ENCODE assay signal across 14 cellular contexts in genomic region chr1:6158181-6158580, GRCh38. TPM values are rescaled to one million over a fixed set of nuclear protein-coding genes. Genes with fewer than 3 reads are reported as not detected.
DNase-seq lines count a peak whose midpoint lies in the region; ATAC-seq and TF ChIP-seq lines count a peak whose summit lies in the region.
"Had no signal": no experiment of that assay in that cellular context is flagged by ENCODE, and none has a peak within 500 bp of the region (broad histone marks: within the 10 kb centered on the region; RNA-seq: fewer than 3 reads in every experiment).

No MANE protein-coding gene starts in this region.

- H3K27me3 ChIP-seq in HCT116 (ENCODE audit: insufficient read depth, low read length) = no peaks in the 10 kb centered on the region
- H3K27me3 ChIP-seq in PC-9 (ENCODE audit: insufficient read depth, low read depth) = 0 out of 2 replicates have a peak, but pooled peaks cover 1% of the 10 kb centered on the region
- H3K27me3 ChIP-seq in mammary epithelial cell (ENCODE audit: insufficient read depth, low read length) = no peaks in the 10 kb centered on the region
- no peaks in the 10 kb centered on the region for H3K27me3 ChIP-seq in right atrium auricular region
- H3K27me3 ChIP-seq: SJSA1 had no signal

- H3K9ac ChIP-seq in HCT116 (ENCODE audit: low read length) (peak overlapping the region; percentile 26), mammary epithelial cell (ENCODE audit: insufficient read depth, low read length) (peak overlapping the region; percentile 29)

- H3K79me2 ChIP-seq in HCT116 (ENCODE audit: insufficient read depth, low read length) = no peaks in the 10 kb centered on the region
- H3K79me2 ChIP-seq in PC-9 (ENCODE audit: low read depth) = no peaks in the 10 kb centered on the region
- H3K79me2 ChIP-seq in mammary epithelial cell (ENCODE audit: insufficient read depth, low read length) = no peaks in the 10 kb centered on the region

- H3K36me3 Mint-ChIP-seq in type B pancreatic cell = no peaks in the 10 kb centered on the region
- peaks cover 4% of the 10 kb centered on the region for H3K36me3 Mint-ChIP-seq in T-helper 17 cell (ENCODE audit: low read depth)

- H3K27ac ChIP-seq in HCT116 (ENCODE audit: low read depth, low read length) (peak overlapping the region; percentile 50), PC-9 (peak overlapping the region; percentile 52), mammary epithelial cell (ENCODE audit: insufficient read depth, low read depth, low read length) (peak overlapping the region; percentile 78), right atrium auricular region (no peak overlapping the region)
- H3K27ac ChIP-seq: SJSA1 had no signal

- POLR2A ChIA-PET in HCT116 (lab: Charles Lee) = no interaction called here
- POLR2A ChIA-PET in PC-9 (lab: Charles Lee; ENCODE audit: unreplicated experiment) = interaction anchor here (0.7 kb wide), 2 partner anchors 50 to 153 kb away, joined by 3 read pairs; no protein-coding TSS in a partner anchor

- H3K27ac Mint-ChIP-seq in type B pancreatic cell (peak overlapping the region; percentile 76), T-helper 17 cell (no peak overlapping the region)

- DNase-seq in HCT116 (ENCODE audit: low read depth, low spot score) = no peak
- DNase-seq in PC-9 = no peak
- DNase-seq in mammary epithelial cell = no peak
- no peak for DNase-seq in type B pancreatic cell (ENCODE audit: extremely low spot score, unreplicated experiment)
- no peak for DNase-seq in globus pallidus (ENCODE audit: low spot score)
- DNase-seq in T-helper 17 cell = no peak
- no peak for DNase-seq in right atrium auricular region (ENCODE audit: low spot score)
- DNase-seq: GDM1, NCI-H1930, NCI-H524, NCI-H82, OCI-M1 had no signal

- H3K4me1 Mint-ChIP-seq in type B pancreatic cell (ENCODE audit: unreplicated experiment) (peaks cover 3% of the 10 kb centered on the region), T-helper 17 cell (peaks cover 2% of the 10 kb centered on the region)

- no peak for TF ChIP-seq RAD21 in HCT116 (IDR thresholded peaks at IDR 0.05; ENCODE audit: low read depth)

- CTCF ChIA-PET in HCT116 (lab: Charles Lee) (interaction anchor here (1.7 kb wide), 1 partner anchor 47 kb away, joined by 6 read pairs; no protein-coding TSS in a partner anchor), PC-9 (lab: Charles Lee) (no interaction called here), mammary epithelial cell (lab: Charles Lee; ENCODE audit: low non-redundant PET) (no interaction called here)

- H3K9me2 ChIP-seq in HCT116 (ENCODE audit: insufficient read depth) = no peaks in the 10 kb centered on the region
- no peaks in the 10 kb centered on the region for H3K9me2 ChIP-seq in PC-9 (ENCODE audit: insufficient read depth)

- H3K9me3 ChIP-seq in HCT116 (ENCODE audit: control insufficient read depth in 1 of 2, insufficient read depth in 1 of 2, low read depth in 1 of 2, low read length in 2 of 2) = no peaks in the 10 kb centered on the region
- no peaks in the 10 kb centered on the region for H3K9me3 ChIP-seq in PC-9 (ENCODE audit: insufficient read depth, low read depth)
- no peaks in the 10 kb centered on the region for H3K9me3 ChIP-seq in mammary epithelial cell (replicated peaks; ENCODE audit: insufficient read depth, low read length)
- no peaks in the 10 kb centered on the region for H3K9me3 ChIP-seq in T-helper 17 cell (ENCODE audit: control insufficient read depth, low read length, poor library complexity, severe bottlenecking)
- H3K9me3 ChIP-seq in right atrium auricular region = no peaks in the 10 kb centered on the region
- H3K9me3 ChIP-seq: HAP-1, SJSA1 had no signal

- H3K4me1 ChIP-seq in HCT116 (ENCODE audit: control insufficient read depth in 1 of 2, insufficient read depth in 2 of 2, low read length in 2 of 2) = peaks cover 21 to 26% of the 10 kb centered on the region in 2 experiments
- peaks cover 27% of the 10 kb centered on the region for H3K4me1 ChIP-seq in PC-9 (replicated peaks; ENCODE audit: insufficient read depth)
- H3K4me1 ChIP-seq in mammary epithelial cell (ENCODE audit: insufficient read depth, low read length) = peaks cover 22% of the 10 kb centered on the region
- H3K4me1 ChIP-seq in right atrium auricular region = no peaks in the 10 kb centered on the region
- H3K4me1 ChIP-seq: HAP-1 had no signal

- H3K4me2 ChIP-seq in HCT116 (ENCODE audit: low read length) = peak overlapping the region; percentile 71
- peak overlapping the region; percentile 65 for H3K4me2 ChIP-seq in PC-9
- peak overlapping the region; percentile 40 for H3K4me2 ChIP-seq in mammary epithelial cell (ENCODE audit: insufficient read depth, low read depth, low read length)

- TF ChIP-seq CTCF in HCT116 (IDR thresholded peaks at IDR 0.05 in 2 of 3, conservative IDR thresholded peaks at IDR 0.05 in 1 of 3; ENCODE audit: borderline replicate concordance in 1 of 3, insufficient read depth in 1 of 3, low read depth in 2 of 3, low read length in 2 of 3) (no peak), PC-9 (conservative IDR thresholded peaks at IDR 0.05) (no peak), mammary epithelial cell (conservative IDR thresholded peaks at IDR 0.05 in 1 of 2, IDR thresholded peaks at IDR 0.05 in 1 of 2; ENCODE audit: extremely low read depth in 1 of 2, insufficient read depth in 1 of 2, low read depth in 1 of 2, low read length in 2 of 2) (no peak), type B pancreatic cell (conservative IDR thresholded peaks at IDR 0.05) (no peak), right atrium auricular region (IDR thresholded peaks at IDR 0.05) (no peak)

- H3K4me3 Mint-ChIP-seq in type B pancreatic cell (no peak overlapping the region), T-helper 17 cell (no peak overlapping the region)

- no peaks in the 10 kb centered on the region for H3K9me3 Mint-ChIP-seq in type B pancreatic cell

- H3F3A ChIP-seq in PC-9 (ENCODE audit: insufficient read depth, low read depth) = peaks cover 27% of the 10 kb centered on the region

- ATAC-seq in HCT116 = no peak
- ATAC-seq in T-helper 17 cell = no peak

- TF ChIP-seq POLR2A in HCT116 (IDR thresholded peaks at IDR 0.05; ENCODE audit: borderline replicate concordance, extremely low read depth, insufficient read depth, insufficient read length) = no peak

- intact Hi-C loops in HCT116 (cut with micrococcal nuclease) = no loop called here
- intact Hi-C loops in PC-9 (cut with micrococcal nuclease; ENCODE audit: unreplicated experiment) = no loop called here
- intact Hi-C loops in mammary epithelial cell (cut with micrococcal nuclease) = no loop called here

- no TSS peak for BruUV-seq in HCT116 (replicated peaks; lab: Mats Ljungman, UMichigan)
- BruUV-seq in PC-9 (replicated peaks; lab: Mats Ljungman, UMichigan) = no TSS peak
- BruUV-seq in mammary epithelial cell (replicated peaks; lab: Mats Ljungman, UMichigan) = no TSS peak

- dilution Hi-C loops in mammary epithelial cell (cut with HindIII; ENCODE audit: low sequenced_read_pairs) = loop anchor here (5.0 kb wide), 1 partner anchor 46 kb away; no protein-coding TSS in a partner anchor

- in situ Hi-C loops in mammary epithelial cell (cut with MboI; ENCODE audit: low sequenced_read_pairs in 2 of 2) = no loop called here

- no peak overlapping the region for H2AFZ ChIP-seq in HCT116 (ENCODE audit: low read depth, low read length, poor library complexity, severe bottlenecking)
- no peak overlapping the region for H2AFZ ChIP-seq in PC-9
- H2AFZ ChIP-seq in mammary epithelial cell (ENCODE audit: low read depth, low read length) = peak overlapping the region; percentile 58

- peak overlapping the region in 1 of 2 experiments; percentile 12; a peak in 2 of 4 replicates for H3K4me3 ChIP-seq in HCT116 (replicated peaks in 1 of 2; ENCODE audit: low read depth in 1 of 2, low read length in 2 of 2)
- no peak overlapping the region for H3K4me3 ChIP-seq in PC-9
- H3K4me3 ChIP-seq in mammary epithelial cell (replicated peaks in 1 of 3; ENCODE audit: insufficient read depth in 1 of 3, low read depth in 2 of 3, low read length in 3 of 3) = no peak overlapping the region
- H3K4me3 ChIP-seq in right atrium auricular region = no peak overlapping the region
- H3K4me3 ChIP-seq: HAP-1, SJSA1 had no signal

- RAD21 ChIA-PET in HCT116 (lab: Charles Lee; ENCODE audit: low non-redundant PET in 1 of 2, low total read pairs in 2 of 2, uncharacterized antibody in 2 of 2, unreplicated experiment in 2 of 2) = no interaction called here

- H3K27me3 Mint-ChIP-seq in type B pancreatic cell = peaks cover 38% of the 10 kb centered on the region
- peaks cover 45% of the 10 kb centered on the region for H3K27me3 Mint-ChIP-seq in T-helper 17 cell

- H3K36me3 ChIP-seq in HCT116 (ENCODE audit: control insufficient read depth in 1 of 2, insufficient read depth in 2 of 2, low read length in 2 of 2) (no peaks in the 10 kb centered on the region), PC-9 (ENCODE audit: low read depth) (no peaks in the 10 kb centered on the region), mammary epithelial cell (ENCODE audit: insufficient read depth, low read length) (no peaks in the 10 kb centered on the region), right atrium auricular region (no peaks in the 10 kb centered on the region)
- H3K36me3 ChIP-seq: HAP-1, SJSA1 had no signal

- no peaks in the 10 kb centered on the region for H4K20me1 ChIP-seq in HCT116 (ENCODE audit: insufficient read depth)
- no peaks in the 10 kb centered on the region for H4K20me1 ChIP-seq in PC-9 (ENCODE audit: insufficient read depth)
- H4K20me1 ChIP-seq in mammary epithelial cell (ENCODE audit: insufficient read depth, low read length) = no peaks in the 10 kb centered on the region

- 74% methylated on average over 8 of the region's 8 CpGs for WGBS in mammary epithelial cell (ENCODE audit: low coverage, missing lambda C conversion rate)

RNA-seq across cellular contexts. Expression of gene CHD5, which starts 21.9 kb away (rescaled TPM):
- total RNA-seq in HCT116 (2021; ENCODE audit: unreplicated experiment) (6.1 TPM), PC-9 (2021) (0.50 and 0.63 TPM in 2 replicates), mammary epithelial cell (under 1 TPM; 0.49 to 0.83 TPM), type B pancreatic cell (ENCODE audit: low replicate concordance) (0.70 and 3.0 TPM in 2 replicates), T-helper 17 cell (under 1 TPM; 0.12 to 0.63 TPM), right atrium auricular region (1 to 10 TPM in 1 of 2 donors, under 1 TPM in 1; 0.07 to 2.0 TPM)
- polyA plus RNA-seq in HCT116 (2012) = 5.0 and 6.3 TPM in 2 replicates
- polyA plus RNA-seq in mammary epithelial cell = 0.09 TPM
- polyA minus RNA-seq in mammary epithelial cell = not detected

RNA-seq across cellular contexts. Expression of gene RPL22, which starts 41.2 kb away (rescaled TPM):
- total RNA-seq in HCT116 (2021; ENCODE audit: unreplicated experiment) (456 TPM), PC-9 (2021) (408 and 447 TPM in 2 replicates), mammary epithelial cell (100 to 1,000 TPM in 1 of 2 donors, 10 to 100 TPM in 1; 69.7 to 303 TPM), type B pancreatic cell (ENCODE audit: low replicate concordance) (499 and 541 TPM in 2 replicates), T-helper 17 cell (100 to 1,000 TPM; 510 to 543 TPM), right atrium auricular region (100 to 1,000 TPM in 1 of 2 donors, 10 to 100 TPM in 1; 75.4 to 115 TPM)
- polyA plus RNA-seq in HCT116 (2012) = 563 and 639 TPM in 2 replicates
- 166 TPM for polyA plus RNA-seq in mammary epithelial cell
- 24.4 TPM for polyA minus RNA-seq in mammary epithelial cell

RNA-seq across cellular contexts. Expression of gene RNF207, which starts 47.7 kb away (rescaled TPM):
- total RNA-seq in HCT116 (2021; ENCODE audit: unreplicated experiment) (61.2 TPM), PC-9 (2021) (49.3 and 53.1 TPM in 2 replicates), mammary epithelial cell (10 to 100 TPM; 25.7 to 26.5 TPM), type B pancreatic cell (ENCODE audit: low replicate concordance) (34.5 and 37.0 TPM in 2 replicates), T-helper 17 cell (10 to 100 TPM; 17.7 to 25.9 TPM), right atrium auricular region (10 to 100 TPM; 28.9 to 53.0 TPM)
- 28.4 and 32.1 TPM in 2 replicates for polyA plus RNA-seq in HCT116 (2012)
- 5.9 TPM for polyA plus RNA-seq in mammary epithelial cell
- 6.6 TPM for polyA minus RNA-seq in mammary epithelial cell

Comparison
In these comparisons a context has a peak if more than half of its experiments do, and no peak if none do; other contexts are left out.
1. H3K27ac ChIP-seq: peak in HCT116 (single experiment), PC-9 (single experiment) and mammary epithelial cell (single experiment); none in right atrium auricular region (0 of 2).
2. Peak in every context shown above with its lines, with median percentiles within 50 percentile points of each other: H3K4me2 ChIP-seq.